10 cellular contexts compared by ENCODE assay signal in genomic region chr11:14342906-14343305, GRCh38. TPM values are rescaled to one million over a fixed set of nuclear protein-coding genes. Genes with fewer than 3 reads are reported as not detected.
DNase-seq lines count a peak whose midpoint lies in the region; ATAC-seq, FAIRE-seq and TF ChIP-seq lines count a peak whose summit lies in the region.
"Had no signal": no experiment of that assay in that cellular context is flagged by ENCODE, and none has a peak within 500 bp of the region (broad histone marks: within the 10 kb centered on the region; RNA-seq: fewer than 3 reads in every experiment).

No MANE protein-coding gene starts in this region.

- H3K4me3 Mint-ChIP-seq in CD14-positive monocyte = no peak overlapping the region
- H3K4me3 Mint-ChIP-seq in activated CD4-positive, alpha-beta T cell treated with anti-CD3 and anti-CD28 coated beads for 36 hours = no peak overlapping the region

- no CpG with 5 or more reads among the region's 1 CpG for WGBS in mesenchymal stem cell

- H3K27ac Mint-ChIP-seq in CD14-positive monocyte = no peak overlapping the region
- H3K27ac Mint-ChIP-seq in activated CD4-positive, alpha-beta T cell treated with anti-CD3 and anti-CD28 coated beads for 36 hours = no peak overlapping the region

- H3K27me3 Mint-ChIP-seq in CD14-positive monocyte (ENCODE audit: low read depth in 3 of 3) = peaks cover 0 to 2% (median 2%) of the 10 kb centered on the region in 3 donors
- no peaks in the 10 kb centered on the region for H3K27me3 Mint-ChIP-seq in activated CD4-positive, alpha-beta T cell treated with anti-CD3 and anti-CD28 coated beads for 36 hours
- H3K27me3 Mint-ChIP-seq: stimulated activated naive B cell treated with anti-CD40 and anti-IgM and Interleukin-4, amounts not matched to agents 10 μg/mL and 1 μg/mL and 100 μg/mL, for 72 hours had no signal

- no peak overlapping the region for H2BK5ac ChIP-seq in mesenchymal stem cell (ENCODE audit: low read depth, low read length, poor library complexity, severe bottlenecking)

- ATAC-seq in GM18519 (IDR thresholded peaks at IDR 0.05; ENCODE audit: low FRiP score, unreplicated experiment) = peak; percentile 44
- peak; percentile 88 for ATAC-seq in HG02759 (IDR thresholded peaks at IDR 0.05; ENCODE audit: unreplicated experiment)
- no peak for ATAC-seq in activated CD4-positive, alpha-beta T cell treated with anti-CD3 and anti-CD28 coated beads for 36 hours

- no peak overlapping the region for H3K4ac ChIP-seq in mesenchymal stem cell (ENCODE audit: low read depth in 1 of 2, low read length in 2 of 2)

- H4K91ac ChIP-seq in mesenchymal stem cell (ENCODE audit: low read length) = no peak overlapping the region

- no peak overlapping the region for H2BK120ac ChIP-seq in mesenchymal stem cell (ENCODE audit: low read depth, low read length)

- H2BK12ac ChIP-seq in mesenchymal stem cell (ENCODE audit: low read length in 2 of 2) = no peak overlapping the region

- H3K9me3 ChIP-seq in mesenchymal stem cell (ENCODE audit: control insufficient read depth, low read length) = no peaks in the 10 kb centered on the region

- no peak overlapping the region for H2BK15ac ChIP-seq in mesenchymal stem cell (ENCODE audit: low read depth, poor library complexity, severe bottlenecking)

- H3K14ac ChIP-seq in mesenchymal stem cell (ENCODE audit: low read length in 2 of 2) = no peak overlapping the region

- H3K36me3 Mint-ChIP-seq in CD14-positive monocyte = no peaks in the 10 kb centered on the region
- H3K36me3 Mint-ChIP-seq in activated CD4-positive, alpha-beta T cell treated with anti-CD3 and anti-CD28 coated beads for 36 hours (ENCODE audit: low read depth) = peaks cover 16% of the 10 kb centered on the region

- no peaks in the 10 kb centered on the region for H3K4me1 Mint-ChIP-seq in CD14-positive monocyte
- peaks cover 32% of the 10 kb centered on the region for H3K4me1 Mint-ChIP-seq in activated CD4-positive, alpha-beta T cell treated with anti-CD3 and anti-CD28 coated beads for 36 hours

- H2AFZ ChIP-seq in mesenchymal stem cell (ENCODE audit: low read depth, low read length) = no peak overlapping the region

- no peak overlapping the region for H3K27ac ChIP-seq in mesenchymal stem cell (ENCODE audit: low read length, poor library complexity, severe bottlenecking)
- H3K27ac ChIP-seq: epithelial cell of prostate had no signal

- H4K8ac ChIP-seq in mesenchymal stem cell (ENCODE audit: low read length) = no peak overlapping the region

- no peaks in the 10 kb centered on the region for H3K27me3 ChIP-seq in mesenchymal stem cell (ENCODE audit: control insufficient read depth in 1 of 2, insufficient read depth in 1 of 2, low read length in 2 of 2)

- peaks cover 7% of the 10 kb centered on the region for H3K4me1 ChIP-seq in mesenchymal stem cell (ENCODE audit: control insufficient read depth, insufficient read depth, low read depth, low read length)

- no peak for TF ChIP-seq CTCF in CD14-positive monocyte (IDR thresholded peaks at IDR 0.05)

- no peak overlapping the region for H3K18ac ChIP-seq in mesenchymal stem cell (ENCODE audit: low read depth in 1 of 2, low read length in 2 of 2)

- H3K23ac ChIP-seq in mesenchymal stem cell (ENCODE audit: low read length in 2 of 2) = no peak overlapping the region

- H3K4me3 ChIP-seq in mesenchymal stem cell (ENCODE audit: insufficient read depth in 1 of 2, low read depth in 1 of 2, low read length in 2 of 2) = no peak overlapping the region

- H3K79me1 ChIP-seq in mesenchymal stem cell (replicated peaks; ENCODE audit: low read length, poor library complexity, severe bottlenecking) = no peaks in the 10 kb centered on the region

- CTCF ChIA-PET in activated CD4-positive, alpha-beta T cell treated with anti-CD3 and anti-CD28 coated beads for 36 hours (lab: Charles Lee) = interaction anchor here (0.9 kb wide), 1 partner anchor 36 kb away, joined by 3 read pairs; no protein-coding TSS in a partner anchor

- no peak overlapping the region for H2AK5ac ChIP-seq in mesenchymal stem cell (ENCODE audit: low read length, severe bottlenecking)

- peaks cover 0 to 4% of the 10 kb centered on the region in 2 experiments for H3K36me3 ChIP-seq in mesenchymal stem cell (ENCODE audit: control insufficient read depth in 1 of 2, insufficient read depth in 2 of 2, low read depth in 1 of 2, low read length in 2 of 2)

- H3K9me3 Mint-ChIP-seq in CD14-positive monocyte = peaks cover 0 to 9% (median 6%) of the 10 kb centered on the region in 7 donors
- H3K9me3 Mint-ChIP-seq in activated CD4-positive, alpha-beta T cell treated with anti-CD3 and anti-CD28 coated beads for 36 hours (ENCODE audit: low read depth) = peaks cover 11% of the 10 kb centered on the region

- no peak overlapping the region for H3K9ac ChIP-seq in mesenchymal stem cell (ENCODE audit: low read length)

- intact Hi-C loops in CD14-positive monocyte (cut with micrococcal nuclease) = no loop called here
- intact Hi-C loops in activated CD4-positive, alpha-beta T cell treated with anti-CD3 and anti-CD28 coated beads for 36 hours (cut with DNase I, micrococcal nuclease) = no loop called here

- DNase-seq in NAMALWA (ENCODE audit: low spot score) = peak; percentile 43
- peak; percentile 68 for DNase-seq in mesenchymal stem cell
- no peak for DNase-seq in CD14-positive monocyte (ENCODE audit: low spot score)
- DNase-seq in activated CD4-positive, alpha-beta T cell treated with anti-CD3 and anti-CD28 coated beads for 36 hours = no peak
- DNase-seq in GM19238 (ENCODE audit: insufficient read length, low spot score) = no peak
- no peak for DNase-seq in frontal cortex (ENCODE audit: low spot score in 2 of 2)
- DNase-seq: stimulated activated naive B cell treated with anti-CD40 and anti-IgM and Interleukin-4, amounts not matched to agents 10 μg/mL and 1 μg/mL and 100 μg/mL, for 72 hours had no signal

- POLR2A ChIA-PET in activated CD4-positive, alpha-beta T cell treated with anti-CD3 and anti-CD28 coated beads for 36 hours (lab: Charles Lee) = no interaction called here

- FAIRE-seq in frontal cortex (lab: Jason Lieb, UNC) = no peak

- no peak overlapping the region for H3K4me2 ChIP-seq in mesenchymal stem cell (ENCODE audit: low read length, poor library complexity, severe bottlenecking)

RNA-seq across cellular contexts. Expression of gene RRAS2, which starts 16.1 kb away (rescaled TPM):
- 60.2 TPM for polyA plus RNA-seq in mesenchymal stem cell (2013, experiment 1 of 2)
- 61.9 TPM for polyA plus RNA-seq in mesenchymal stem cell (2013, experiment 2 of 2)
- polyA plus RNA-seq in CD14-positive monocyte = under 1 TPM in 1 of 2 donors, not detected in 1; 0.19 TPM
- total RNA-seq in activated CD4-positive, alpha-beta T cell treated with anti-CD3 and anti-CD28 coated beads for 36 hours = 10 to 100 TPM; 35.0 to 48.0 TPM
- 58.3 TPM for total RNA-seq in frontal cortex

Comparison
In these comparisons a context has a peak if more than half of its experiments do, and no peak if none do; other contexts are left out.
1. DNase-seq: peak in NAMALWA (single experiment) and mesenchymal stem cell (single experiment); none in CD14-positive monocyte (single experiment), activated CD4-positive, alpha-beta T cell treated with anti-CD3 and anti-CD28 coated beads for 36 hours (single experiment), GM19238 (single experiment) and frontal cortex (0 of 2).